11 cellular contexts compared by ENCODE assay signal in the genomic region with DNA sequence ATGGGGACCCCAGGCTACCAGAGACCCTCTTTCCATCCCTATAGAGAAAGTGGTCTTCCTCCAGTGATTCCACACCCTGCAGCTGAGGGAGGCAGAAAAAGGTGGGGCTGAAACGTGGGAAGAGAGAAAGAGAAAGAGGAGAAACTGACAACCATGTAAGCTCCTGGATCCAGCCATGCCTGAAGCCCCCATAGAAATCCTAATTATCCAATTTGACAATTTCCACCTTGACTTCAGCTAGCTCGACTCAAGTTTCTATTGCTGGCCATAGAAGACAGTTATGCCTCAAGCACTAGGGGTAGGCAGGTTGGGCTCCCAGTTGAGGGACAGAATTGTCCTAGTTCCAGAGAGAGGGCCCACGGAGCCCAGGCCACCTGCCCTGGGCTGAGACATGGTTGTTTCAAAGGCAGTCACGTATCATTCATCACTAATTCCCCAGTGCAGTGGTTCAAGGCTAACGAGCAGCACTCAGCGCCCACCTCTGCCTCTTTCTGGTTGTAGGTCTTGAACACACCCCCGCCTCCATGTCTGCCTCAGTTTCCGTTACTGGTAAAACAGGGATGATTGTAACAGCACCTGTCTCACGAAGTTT. TPM values are rescaled to one million over a fixed set of nuclear protein-coding genes. Genes with fewer than 3 reads are reported as not detected.
A peak's percentile ranks its signal among the peaks of the same experiment; 100 is the strongest.
DNase-seq lines count a peak whose midpoint lies in the region; ATAC-seq and TF ChIP-seq lines count a peak whose summit lies in the region.
"Had no signal": no experiment of that assay in that cellular context is flagged by ENCODE, and none has a peak within 500 bp of the region (broad histone marks: within the 10 kb centered on the region; RNA-seq: fewer than 3 reads in every experiment).

No MANE protein-coding gene starts in this region.

- peaks cover 10% of the 10 kb centered on the region for H3K9me3 Mint-ChIP-seq in T-helper 1 cell treated with Interleukin-12 subunit alpha and Interleukin-12 subunit beta and Interleukin-4 antibody, amounts not matched to agents 30 μg/mL and 1 μg/mL, for 36 hours
- no peaks in the 10 kb centered on the region for H3K9me3 Mint-ChIP-seq in activated naive CD8-positive, alpha-beta T cell (ENCODE audit: low read depth)
- H3K9me3 Mint-ChIP-seq in osteocyte (ENCODE audit: unreplicated experiment), result no peaks in the 10 kb centered on the region

- H3K4me3 Mint-ChIP-seq in T-helper 1 cell treated with Interleukin-12 subunit alpha and Interleukin-12 subunit beta and Interleukin-4 antibody, amounts not matched to agents 30 μg/mL and 1 μg/mL, for 36 hours, result no peak overlapping the region
- H3K4me3 Mint-ChIP-seq in activated naive CD8-positive, alpha-beta T cell, result no peak overlapping the region
- no peak overlapping the region for H3K4me3 Mint-ChIP-seq in osteocyte (ENCODE audit: unreplicated experiment)

- H3K36me3 Mint-ChIP-seq in T-helper 1 cell treated with Interleukin-12 subunit alpha and Interleukin-12 subunit beta and Interleukin-4 antibody, amounts not matched to agents 30 μg/mL and 1 μg/mL, for 36 hours (ENCODE audit: low read depth), result peaks cover 38% of the 10 kb centered on the region
- H3K36me3 Mint-ChIP-seq in activated naive CD8-positive, alpha-beta T cell, result peaks cover 5% of the 10 kb centered on the region
- no peaks in the 10 kb centered on the region for H3K36me3 Mint-ChIP-seq in osteocyte (ENCODE audit: unreplicated experiment)

- ATAC-seq in HG03280 (IDR thresholded peaks at IDR 0.05; ENCODE audit: unreplicated experiment) (peak; percentile 3), GM18519 (IDR thresholded peaks at IDR 0.05; ENCODE audit: low FRiP score, unreplicated experiment) (no peak), HG02763 (IDR thresholded peaks at IDR 0.05; ENCODE audit: unreplicated experiment) (no peak)

- DNase-seq in T-helper 1 cell (no peak), osteocyte (ENCODE audit: extremely low spot score, unreplicated experiment) (peak; percentile 30), OCI-M1 (lab: John Stamatoyannopoulos, UW) (no peak)
- DNase-seq: cortex of kidney, NCI-H1105, NCI-H446 treated with DMSO at 0.1 percent for 48 hours had no signal

- H3K4me1 Mint-ChIP-seq in T-helper 1 cell treated with Interleukin-12 subunit alpha and Interleukin-12 subunit beta and Interleukin-4 antibody, amounts not matched to agents 30 μg/mL and 1 μg/mL, for 36 hours (ENCODE audit: low read depth), result peaks cover 30% of the 10 kb centered on the region
- peaks cover 22% of the 10 kb centered on the region for H3K4me1 Mint-ChIP-seq in activated naive CD8-positive, alpha-beta T cell (ENCODE audit: low read depth)
- no peaks in the 10 kb centered on the region for H3K4me1 Mint-ChIP-seq in osteocyte (ENCODE audit: unreplicated experiment)

- no peak for TF ChIP-seq CTCF in osteocyte (IDR thresholded peaks at IDR 0.05)

- peak overlapping the region; percentile 76 for H3K27ac Mint-ChIP-seq in T-helper 1 cell treated with Interleukin-12 subunit alpha and Interleukin-12 subunit beta and Interleukin-4 antibody, amounts not matched to agents 30 μg/mL and 1 μg/mL, for 36 hours
- peak overlapping the region; percentile 50 for H3K27ac Mint-ChIP-seq in activated naive CD8-positive, alpha-beta T cell
- no peak overlapping the region for H3K27ac Mint-ChIP-seq in osteocyte (ENCODE audit: unreplicated experiment)

- no peaks in the 10 kb centered on the region for H3K27me3 Mint-ChIP-seq in T-helper 1 cell treated with Interleukin-12 subunit alpha and Interleukin-12 subunit beta and Interleukin-4 antibody, amounts not matched to agents 30 μg/mL and 1 μg/mL, for 36 hours (ENCODE audit: low read depth)
- H3K27me3 Mint-ChIP-seq in activated naive CD8-positive, alpha-beta T cell, result no peaks in the 10 kb centered on the region
- peaks cover 2% of the 10 kb centered on the region for H3K27me3 Mint-ChIP-seq in osteocyte (ENCODE audit: unreplicated experiment)

RNA-seq across cellular contexts. Expression of a gene that starts 39.8 kb away (rescaled TPM):
- total RNA-seq in osteocyte, result 33.3 and 35.9 TPM in 2 replicates

RNA-seq across cellular contexts. Expression of a gene that starts 44.5 kb away (rescaled TPM):
- not detected in 2 replicates for total RNA-seq in osteocyte
